9 cellular contexts compared by ENCODE assay signal in the genomic region with DNA sequence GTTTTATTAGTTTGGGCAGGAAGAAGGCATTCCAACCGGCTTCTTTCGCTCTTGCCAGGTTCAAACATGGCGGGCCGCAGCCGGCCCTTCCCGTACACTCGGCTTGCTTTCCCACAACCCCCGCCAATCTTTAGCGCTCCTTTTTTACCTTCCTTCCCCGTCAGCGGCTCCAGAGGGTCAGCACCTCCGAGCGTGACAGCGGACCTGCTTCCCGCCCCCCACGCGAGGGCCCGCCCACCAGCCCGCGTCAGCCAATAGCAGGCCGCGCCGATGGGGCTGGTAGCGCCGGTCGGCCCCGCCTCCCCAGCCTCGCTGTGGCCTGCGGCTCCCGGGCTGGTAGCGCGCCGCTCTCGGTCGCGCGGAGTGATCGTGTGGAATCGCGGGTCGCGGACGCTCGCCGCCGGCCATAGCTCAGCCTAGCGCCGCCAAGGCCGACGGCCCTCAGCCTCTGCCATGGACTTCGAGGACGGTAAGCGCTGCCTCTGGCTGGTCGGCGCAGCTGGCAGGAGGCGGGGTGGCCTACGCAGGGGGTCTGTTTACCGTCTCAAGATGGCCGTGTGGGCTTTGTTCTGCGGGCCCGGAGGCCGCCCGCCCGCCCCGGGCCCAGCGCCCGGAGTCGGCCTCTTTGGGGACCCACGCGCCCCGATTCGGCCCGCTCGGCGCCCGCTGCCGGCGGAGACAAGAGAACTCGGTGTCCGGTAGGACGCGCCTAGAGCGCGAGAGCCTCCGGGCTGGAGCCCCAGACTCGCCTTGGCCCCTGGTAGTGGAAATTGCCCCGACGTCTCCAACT. TPM values are rescaled to one million over a fixed set of nuclear protein-coding genes. Genes with fewer than 3 reads are reported as not detected.
DNase-seq lines count a peak whose midpoint lies in the region; ATAC-seq, FAIRE-seq and TF ChIP-seq lines count a peak whose summit lies in the region.
"Had no signal": no experiment of that assay in that cellular context is flagged by ENCODE, and none has a peak within 500 bp of the region (broad histone marks: within the 10 kb centered on the region; RNA-seq: fewer than 3 reads in every experiment).

A gene with protein sequence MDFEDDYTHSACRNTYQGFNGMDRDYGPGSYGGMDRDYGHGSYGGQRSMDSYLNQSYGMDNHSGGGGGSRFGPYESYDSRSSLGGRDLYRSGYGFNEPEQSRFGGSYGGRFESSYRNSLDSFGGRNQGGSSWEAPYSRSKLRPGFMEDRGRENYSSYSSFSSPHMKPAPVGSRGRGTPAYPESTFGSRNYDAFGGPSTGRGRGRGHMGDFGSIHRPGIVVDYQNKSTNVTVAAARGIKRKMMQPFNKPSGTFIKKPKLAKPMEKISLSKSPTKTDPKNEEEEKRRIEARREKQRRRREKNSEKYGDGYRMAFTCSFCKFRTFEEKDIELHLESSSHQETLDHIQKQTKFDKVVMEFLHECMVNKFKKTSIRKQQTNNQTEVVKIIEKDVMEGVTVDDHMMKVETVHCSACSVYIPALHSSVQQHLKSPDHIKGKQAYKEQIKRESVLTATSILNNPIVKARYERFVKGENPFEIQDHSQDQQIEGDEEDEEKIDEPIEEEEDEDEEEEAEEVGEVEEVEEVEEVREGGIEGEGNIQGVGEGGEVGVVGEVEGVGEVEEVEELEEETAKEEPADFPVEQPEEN (plus strand): TSS at position 306 of the 790 bp plus-strand sequence. CDS start 148 bp downstream, at position 454.

- H3K36me3 ChIP-seq in bronchial epithelial cell (ENCODE audit: control insufficient read depth, insufficient read depth, low read length), result no peaks in the 10 kb centered on the region

- H3K27ac ChIP-seq in AG04450 (ENCODE audit: low read depth, low read length), result peak within 1 kb of the TSS; percentile 95

- H3K27me3 Mint-ChIP-seq in immature natural killer cell (ENCODE audit: low read depth in 3 of 3), result peaks cover 2 to 12% (median 8%) of the 10 kb centered on the region in 3 donors

- peak within 1 kb of the TSS; percentile 95 to 100 (median 98) for H3K4me3 Mint-ChIP-seq in immature natural killer cell

- TF ChIP-seq CTCF in AG04450 (IDR thresholded peaks at IDR 0.05; ENCODE audit: low read depth, low read length), result no peak
- TF ChIP-seq CTCF in WI38 (IDR thresholded peaks at IDR 0.05; ENCODE audit: low read depth, low read length), result no peak
- TF ChIP-seq CTCF in bronchial epithelial cell (IDR thresholded peaks at IDR 0.05; ENCODE audit: insufficient read depth, low read length, severe bottlenecking), result peak; percentile 3

- H3K9me3 Mint-ChIP-seq in immature natural killer cell, result no peaks in the 10 kb centered on the region

- CTCF ChIA-PET in AG04450 (lab: Charles Lee), result no interaction called here

- H3K9me3 ChIP-seq in AG04450 (ENCODE audit: control insufficient read depth, insufficient read depth, low read length), result no peaks in the 10 kb centered on the region

- ATAC-seq in GM18873 (IDR thresholded peaks at IDR 0.05; ENCODE audit: low FRiP score, unreplicated experiment), result peak; percentile 91
- ATAC-seq in HG03139 (IDR thresholded peaks at IDR 0.05; ENCODE audit: unreplicated experiment), result peak; percentile 93

- peak; percentile 93 for DNase-seq in AG04450 (ENCODE audit: low read depth, low spot score)
- peak; percentile 96 for DNase-seq in NCI-H2227 treated with DMSO at 0.1 percent for 48 hours (lab: John Stamatoyannopoulos, UW)
- peak; percentile 95 for DNase-seq in bronchial epithelial cell (ENCODE audit: low read depth)
- peak; percentile 95 to 96 (median 96) for DNase-seq in immature natural killer cell
- DNase-seq in smooth muscle cell of the brain vasculature (ENCODE audit: low read depth, low spot score), result peak; percentile 92

- peak within 1 kb of the TSS; percentile 91 to 97 (median 93) for H3K27ac Mint-ChIP-seq in immature natural killer cell

- no peak for FAIRE-seq in bronchial epithelial cell (lab: Jason Lieb, UNC)
- FAIRE-seq: colon had no signal

- H3K4me1 Mint-ChIP-seq in immature natural killer cell, result peaks cover 29 to 48% of the 10 kb centered on the region in 2 donors

- H3K36me3 Mint-ChIP-seq in immature natural killer cell, result peaks cover 0 to 5% (median 0%) of the 10 kb centered on the region in 3 donors

- H3K4me3 ChIP-seq in AG04450 (ENCODE audit: low read depth, low read length), result peak within 1 kb of the TSS; percentile 90
- H3K4me3 ChIP-seq in WI38 (ENCODE audit: low read depth, low read length), result peak within 1 kb of the TSS; percentile 65
- H3K4me3 ChIP-seq in bronchial epithelial cell (ENCODE audit: low read depth, low read length), result peak within 1 kb of the TSS; percentile 94

- H3K27me3 ChIP-seq in AG04450 (ENCODE audit: control insufficient read depth, insufficient read depth, low read length) (no peaks in the 10 kb centered on the region), bronchial epithelial cell (ENCODE audit: control insufficient read depth, insufficient read depth, low read length) (no peaks in the 10 kb centered on the region)

- POLR2A ChIA-PET in AG04450 (lab: Yijun Ruan, JAX), result interaction anchor here (0.6 to 0.9 kb wide), 4 partner anchors 86 to 1080 kb away, joined by 3 to 4 read pairs (median 3); no protein-coding TSS in a partner anchor

RNA-seq across cellular contexts. Expression of the gene that starts here (rescaled TPM):
- polyA plus RNA-seq in AG04450 (2011; rRNA removed) (15.5 and 23.3 TPM in 2 replicates), immature natural killer cell (1 to 10 TPM; 6.0 to 9.2 (median 7.2) TPM)
- 13.9 and 18.6 TPM in 2 replicates for polyA minus RNA-seq in AG04450 (2011; rRNA and poly(A)+ RNA removed)
- 5.1 and 5.5 TPM in 2 replicates for total RNA-seq in bronchial epithelial cell

Comparison
In these comparisons a context has a peak if more than half of its experiments do, and no peak if none do; other contexts are left out.
1. Peak in every context shown above with its lines: DNase-seq, ATAC-seq, H3K4me3 ChIP-seq and H3K27ac ChIP-seq.